24 cellular contexts compared by ENCODE assay signal in genomic region chr18:37380546-37381110, GRCh38.
DNase-seq lines count a peak whose midpoint lies in the region; ATAC-seq and TF ChIP-seq lines count a peak whose summit lies in the region.
"Had no signal": no experiment of that assay in that cellular context is flagged by ENCODE, and none has a peak within 500 bp of the region (broad histone marks: within the 10 kb centered on the region; RNA-seq: fewer than 3 reads in every experiment).

No MANE protein-coding gene starts in this region.

- H3K4me1 Mint-ChIP-seq in endothelial cell (ENCODE audit: unreplicated experiment) = peaks cover 5% of the 10 kb centered on the region
- H3K4me1 Mint-ChIP-seq: CD14-positive monocyte; CD8-positive, alpha-beta memory T cell had no signal

- no peaks in the 10 kb centered on the region for H3K9me3 Mint-ChIP-seq in endothelial cell (ENCODE audit: unreplicated experiment)
- H3K9me3 Mint-ChIP-seq: CD4-positive, CD25-positive, alpha-beta regulatory T cell; CD8-positive, alpha-beta memory T cell had no signal

- H3K4ac ChIP-seq in IMR-90 (ENCODE audit: low read depth, low read length) (no peak overlapping the region), neuronal stem cell (ENCODE audit: low read length) (no peak overlapping the region)

- H3K36me3 ChIP-seq in IMR-90 (ENCODE audit: control insufficient read depth, insufficient read depth, low read length) = no peaks in the 10 kb centered on the region
- no peaks in the 10 kb centered on the region for H3K36me3 ChIP-seq in neuronal stem cell (replicated peaks in 1 of 2; ENCODE audit: control insufficient read depth in 2 of 2, insufficient read depth in 2 of 2, low read length in 2 of 2)
- H3K36me3 ChIP-seq: BE2C, BLaER1 had no signal

- H3K79me1 ChIP-seq in IMR-90 (ENCODE audit: low read depth in 1 of 2, low read length in 2 of 2) = no peaks in the 10 kb centered on the region
- no peaks in the 10 kb centered on the region for H3K79me1 ChIP-seq in neuronal stem cell (ENCODE audit: low read depth, low read length)

- no peaks in the 10 kb centered on the region for H4K20me1 ChIP-seq in IMR-90 (ENCODE audit: insufficient read depth, low read length)
- H4K20me1 ChIP-seq: BLaER1 had no signal

- peaks cover 28% of the 10 kb centered on the region for H3K27me3 ChIP-seq in IMR-90 (ENCODE audit: control insufficient read depth, insufficient read depth, low read length)
- peaks cover 0 to 41% (median 2%) of the 10 kb centered on the region in 3 experiments for H3K27me3 ChIP-seq in neuronal stem cell (ENCODE audit: control insufficient read depth in 3 of 3, insufficient read depth in 3 of 3, low read depth in 1 of 3, low read length in 3 of 3)
- H3K27me3 ChIP-seq: BE2C, BLaER1 had no signal

- TF ChIP-seq RAD21 in IMR-90 (IDR thresholded peaks at IDR 0.05; ENCODE audit: low read length) = no peak

- peak overlapping the region; percentile 2 for H3K27ac Mint-ChIP-seq in endothelial cell (ENCODE audit: unreplicated experiment)
- H3K27ac Mint-ChIP-seq: CD14-positive monocyte; CD4-positive, CD25-positive, alpha-beta regulatory T cell; CD8-positive, alpha-beta memory T cell had no signal

- H3K14ac ChIP-seq in IMR-90 (replicated peaks; ENCODE audit: low read depth, low read length) (no peak overlapping the region), neuronal stem cell (ENCODE audit: low read length) (no peak overlapping the region)

- no peak for ATAC-seq in IMR-90 (ENCODE audit: low read depth)
- no peak for ATAC-seq in GM21381 (IDR thresholded peaks at IDR 0.05; ENCODE audit: unreplicated experiment)
- ATAC-seq: GM12878 had no signal

- no peak for TF ChIP-seq CTCF in IMR-90 (conservative IDR thresholded peaks at IDR 0.05; ENCODE audit: low read depth, low read length)
- no peak for TF ChIP-seq CTCF in endothelial cell (IDR thresholded peaks at IDR 0.05; ENCODE audit: unreplicated experiment)

- peaks cover 8% of the 10 kb centered on the region for H3K27me3 Mint-ChIP-seq in endothelial cell (ENCODE audit: unreplicated experiment)

- no peaks in the 10 kb centered on the region for H3K36me3 Mint-ChIP-seq in endothelial cell (ENCODE audit: low read depth, unreplicated experiment)
- H3K36me3 Mint-ChIP-seq: CD14-positive monocyte; CD4-positive, alpha-beta memory T cell; CD8-positive, alpha-beta memory T cell had no signal

- CTCF ChIA-PET in IMR-90 (lab: Yijun Ruan, JAX) = no interaction called here

- dilution Hi-C loops in IMR-90 (cut with HindIII; ENCODE audit: low sequenced_read_pairs, unreplicated experiment) = no loop called here

- H2BK12ac ChIP-seq in neuronal stem cell (ENCODE audit: low read length) = no peak overlapping the region

- no peaks in the 10 kb centered on the region for H3K9me1 ChIP-seq in IMR-90 (ENCODE audit: insufficient read depth, low read length)

- H2AFZ ChIP-seq in IMR-90 (replicated peaks; ENCODE audit: low read length, poor library complexity) (no peak overlapping the region), neuronal stem cell (ENCODE audit: low read length) (no peak overlapping the region)

- H2BK15ac ChIP-seq in IMR-90 (ENCODE audit: low read depth, low read length) = no peak overlapping the region
- no peak overlapping the region for H2BK15ac ChIP-seq in neuronal stem cell (ENCODE audit: low read length)

- H3K23ac ChIP-seq in IMR-90 (ENCODE audit: low read depth, low read length) = no peak overlapping the region
- H3K23ac ChIP-seq in neuronal stem cell (ENCODE audit: low read depth, low read length, poor library complexity) = no peak overlapping the region

- H4K5ac ChIP-seq in IMR-90 (ENCODE audit: low read depth, low read length) = no peak overlapping the region

- H3K9me3 ChIP-seq in IMR-90 (ENCODE audit: control insufficient read depth, insufficient read depth, low read length) (no peaks in the 10 kb centered on the region), neuronal stem cell (replicated peaks in 1 of 2; ENCODE audit: control insufficient read depth in 2 of 2, insufficient read depth in 1 of 2, low read depth in 1 of 2, low read length in 2 of 2) (no peaks in the 10 kb centered on the region)
- H3K9me3 ChIP-seq: BE2C, BLaER1 had no signal

- intact Hi-C loops in IMR-90 (cut with micrococcal nuclease) = loop anchor here (5.0 kb wide), 1 partner anchor 438 kb away; no protein-coding TSS in a partner anchor

- H4K91ac ChIP-seq in IMR-90 (ENCODE audit: insufficient read depth, low read depth, low read length) = no peak overlapping the region
- H4K91ac ChIP-seq in neuronal stem cell (ENCODE audit: low read depth, low read length, poor library complexity) = no peak overlapping the region

- H3K9ac ChIP-seq in IMR-90 (ENCODE audit: low read depth, low read length) = no peak overlapping the region
- peak overlapping the region; percentile 24 for H3K9ac ChIP-seq in neuronal stem cell (ENCODE audit: low read depth, low read length, poor library complexity)
- H3K9ac ChIP-seq: BLaER1 had no signal

- no peak overlapping the region for H2AK9ac ChIP-seq in IMR-90 (replicated peaks; ENCODE audit: low read depth, low read length, poor library complexity)

- no peak overlapping the region for H3K4me3 ChIP-seq in IMR-90 (ENCODE audit: insufficient read depth, low read depth, low read length)
- H3K4me3 ChIP-seq in neuronal stem cell (ENCODE audit: low read length in 2 of 2) = no peak overlapping the region
- H3K4me3 ChIP-seq: BLaER1, GM12878 had no signal

- H3K56ac ChIP-seq in IMR-90 (ENCODE audit: extremely low read depth, insufficient read depth, low read length) = no peak overlapping the region

- H3K4me3 Mint-ChIP-seq in endothelial cell (ENCODE audit: unreplicated experiment) = no peak overlapping the region
- H3K4me3 Mint-ChIP-seq: CD14-positive monocyte; CD4-positive, alpha-beta memory T cell; CD4-positive, CD25-positive, alpha-beta regulatory T cell; CD8-positive, alpha-beta memory T cell had no signal

- DNase-seq in IMR-90 (no peak), endothelial cell (ENCODE audit: low spot score) (no peak), neuronal stem cell (ENCODE audit: low spot score) (no peak), NCI-H1092 (lab: John Stamatoyannopoulos, UW) (no peak), NK-92 (lab: John Stamatoyannopoulos, UW; ENCODE audit: unreplicated experiment) (no peak)
- DNase-seq: 8988T; ACHN; BE2C; C1 segment of cervical spinal cord; CD4-positive, alpha-beta memory T cell; CD4-positive, CD25-positive, alpha-beta regulatory T cell; CD8-positive, alpha-beta memory T cell; COR-L47; DMS 273 treated with DMSO at 0.1 percent for 48 hours; DMS153; DMS53; DMS79; DND-41; EL; GDM1 had no signal

- no peak for TF ChIP-seq POLR2A in IMR-90 (IDR thresholded peaks at IDR 0.05; ENCODE audit: low read depth, low read length)

- POLR2A ChIA-PET in IMR-90 (lab: Charles Lee; ENCODE audit: unreplicated experiment) = no interaction called here

- H3K27ac ChIP-seq in IMR-90 (ENCODE audit: insufficient read depth, low read length) = no peak overlapping the region
- H3K27ac ChIP-seq in neuronal stem cell (replicated peaks; ENCODE audit: low read length) = no peak overlapping the region
- H3K27ac ChIP-seq: BLaER1 had no signal

- no peak overlapping the region for H3K18ac ChIP-seq in IMR-90 (ENCODE audit: low read depth, low read length)
- H3K18ac ChIP-seq in neuronal stem cell (ENCODE audit: low read length) = no peak overlapping the region

- no TSS peak for BruUV-seq in IMR-90 (replicated peaks; lab: Mats Ljungman, UMichigan)

- H3K4me2 ChIP-seq in IMR-90 (ENCODE audit: low read depth, low read length) = no peak overlapping the region
- no peak overlapping the region for H3K4me2 ChIP-seq in neuronal stem cell (ENCODE audit: insufficient read depth, low read length, poor library complexity, severe bottlenecking)
- H3K4me2 ChIP-seq: BLaER1 had no signal

- no peak overlapping the region for H2BK120ac ChIP-seq in IMR-90 (ENCODE audit: low read depth, low read length)
- no peak overlapping the region for H2BK120ac ChIP-seq in neuronal stem cell (ENCODE audit: low read depth, low read length)

- H2AK5ac ChIP-seq in IMR-90 (ENCODE audit: low read depth, low read length) (no peak overlapping the region), neuronal stem cell (ENCODE audit: low read depth, low read length) (no peak overlapping the region)

- H3K4me1 ChIP-seq in IMR-90 (ENCODE audit: control insufficient read depth, insufficient read depth, low read length) = no peaks in the 10 kb centered on the region
- H3K4me1 ChIP-seq in neuronal stem cell (ENCODE audit: control insufficient read depth in 2 of 2, insufficient read depth in 1 of 2, low read depth in 1 of 2, low read length in 2 of 2) = peaks cover 0 to 3% of the 10 kb centered on the region in 2 donors
- H3K4me1 ChIP-seq: BE2C had no signal

- no peak overlapping the region for H4K8ac ChIP-seq in IMR-90 (ENCODE audit: low read depth in 2 of 2, low read length in 2 of 2)
- no peak overlapping the region for H4K8ac ChIP-seq in neuronal stem cell (ENCODE audit: low read depth, low read length)

- H2BK5ac ChIP-seq in IMR-90 (ENCODE audit: low read depth, low read length, poor library complexity, severe bottlenecking) = peak overlapping the region; percentile 36
- no peak overlapping the region for H2BK5ac ChIP-seq in neuronal stem cell (ENCODE audit: low read length)

- in situ Hi-C loops in IMR-90 (cut with MboI; ENCODE audit: low sequenced_read_pairs) = loop anchor here (10.0 kb wide), 1 partner anchor 94 kb away; no protein-coding TSS in a partner anchor

- no peak overlapping the region for H2BK20ac ChIP-seq in IMR-90 (ENCODE audit: low read depth, low read length)

TF ChIP-seq in IMR-90, 13 proteins besides CTCF, POLR2A, EP300 and RAD21 (continues in another document):
- no peak for TF ChIP-seq MAZ (IDR thresholded peaks at IDR 0.05; ENCODE audit: borderline replicate concordance, low read depth, low read length)
- no peak for TF ChIP-seq CHD1 (IDR thresholded peaks at IDR 0.05; ENCODE audit: low read depth, low read length)
- TF ChIP-seq NFE2L2 (IDR thresholded peaks at IDR 0.05; ENCODE audit: low read depth, low read length) = no peak
- TF ChIP-seq FOS (IDR thresholded peaks at IDR 0.05; ENCODE audit: low read depth, low read length) = no peak
- no peak for TF ChIP-seq SMC3 (IDR thresholded peaks at IDR 0.05; ENCODE audit: low read depth, low read length)
- TF ChIP-seq MAFK (IDR thresholded peaks at IDR 0.05; ENCODE audit: low read depth, low read length) = no peak
- TF ChIP-seq ELK1 (IDR thresholded peaks at IDR 0.05; ENCODE audit: borderline replicate concordance, low read depth, low read length) = no peak
- no peak for TF ChIP-seq CEBPB (IDR thresholded peaks at IDR 0.05; ENCODE audit: low read depth, low read length)
- no peak for TF ChIP-seq MXI1 (IDR thresholded peaks at IDR 0.05; ENCODE audit: borderline replicate concordance, low read depth, low read length)
